In the genomic region with DNA sequence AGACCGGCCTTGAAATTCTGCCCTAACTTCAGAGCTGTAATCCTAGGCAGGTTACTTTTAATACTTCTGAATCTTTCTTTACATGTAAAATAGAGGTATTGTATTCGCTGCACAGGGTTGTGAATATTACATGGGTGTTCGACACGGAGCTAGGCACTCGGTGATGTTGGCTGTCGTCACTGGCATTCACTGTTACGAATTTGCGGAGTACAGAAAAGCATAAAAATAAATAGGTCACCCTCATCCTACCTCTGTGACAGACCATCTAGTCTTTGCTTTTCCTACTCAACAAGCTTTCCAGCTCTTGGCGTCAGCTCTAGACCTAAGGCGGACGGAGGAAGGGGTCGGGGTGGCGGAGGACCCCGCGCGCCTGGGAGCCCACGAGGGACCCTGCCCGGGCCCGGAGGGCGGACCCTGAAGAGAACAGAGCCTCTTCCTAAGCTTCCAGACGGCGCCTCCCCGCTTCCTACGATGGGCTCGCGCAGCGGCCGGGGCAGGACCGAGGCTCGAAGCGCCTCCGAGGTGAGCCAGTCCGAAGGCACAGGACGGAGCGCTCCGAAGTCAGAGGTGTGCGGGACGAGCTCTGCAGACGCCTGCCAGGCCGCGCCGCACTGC, we compare ENCODE assay signal across 8 cellular contexts. TPM values are rescaled to one million over a fixed set of nuclear protein-coding genes. Genes with fewer than 3 reads are reported as not detected.
DNase-seq lines count a peak whose midpoint lies in the region; ATAC-seq, FAIRE-seq and TF ChIP-seq lines count a peak whose summit lies in the region.

No MANE protein-coding gene starts in this region.

- H3K27ac ChIP-seq in body of pancreas (peak overlapping the region; percentile 87 to 94 (median 90)), HepG2 (ENCODE audit: extremely low read length, insufficient read depth, low read length) (peak overlapping the region; percentile 88), transverse colon (peak overlapping the region; percentile 92 to 97 (median 93))

- ATAC-seq in body of pancreas (peak; percentile 13), HepG2 (peak; percentile 35)

- H3K4me3 ChIP-seq in body of pancreas: peak overlapping the region; percentile 64 to 85
- H3K4me3 ChIP-seq in HepG2 (replicated peaks in 1 of 3; ENCODE audit: insufficient read depth in 1 of 3, low read depth in 2 of 3, low read length in 3 of 3): peak overlapping the region; percentile 75 to 93 (median 83)
- H3K4me3 ChIP-seq in transverse colon: peak overlapping the region; percentile 64 to 96 (median 76)

- H3K36me3 ChIP-seq in ES-I3 (ENCODE audit: insufficient read depth, low read length) (0 out of 2 replicates have a peak, but pooled peaks cover 12% of the 10 kb centered on the region), body of pancreas (replicated peaks in 1 of 2; ENCODE audit: insufficient read depth in 1 of 2, low read depth in 2 of 2) (peaks cover 4 to 10% of the 10 kb centered on the region in 2 donors), HepG2 (replicated peaks in 1 of 2; ENCODE audit: control insufficient read depth in 1 of 2, insufficient read depth in 2 of 2, low read length in 2 of 2) (peaks cover 12 to 17% of the 10 kb centered on the region in 2 experiments), transverse colon (peaks cover 0 to 20% (median 9%) of the 10 kb centered on the region in 4 donors)

- no peak for FAIRE-seq in HepG2 (lab: Jason Lieb, UNC)
- no peak for FAIRE-seq in GM19239 (lab: Jason Lieb, UNC)

- no peak overlapping the region for H2AFZ ChIP-seq in HepG2 (ENCODE audit: low read length)

- TF ChIP-seq POLR2A in body of pancreas (IDR thresholded peaks at IDR 0.05): no peak
- no peak; a peak in 2 of 4 replicates for TF ChIP-seq POLR2A in HepG2 (IDR thresholded peaks at IDR 0.05; ENCODE audit: insufficient read depth in 1 of 2, low read depth in 2 of 2, low read length in 2 of 2)
- TF ChIP-seq POLR2A in transverse colon (IDR thresholded peaks at IDR 0.05): no peak

- H3K27me3 ChIP-seq in body of pancreas: no peaks in the 10 kb centered on the region
- no peaks in the 10 kb centered on the region; a peak in 1 of 5 replicates for H3K27me3 ChIP-seq in HepG2 (ENCODE audit: control insufficient read depth in 1 of 2, insufficient read depth in 2 of 2, low read length in 2 of 2)
- H3K27me3 ChIP-seq in transverse colon: no peaks in the 10 kb centered on the region

- H3K9me3 ChIP-seq in ES-I3 (ENCODE audit: control insufficient read depth, insufficient read depth, low read length): no peaks in the 10 kb centered on the region
- H3K9me3 ChIP-seq in body of pancreas: no peaks in the 10 kb centered on the region
- H3K9me3 ChIP-seq in HepG2 (ENCODE audit: low read length): no peaks in the 10 kb centered on the region
- H3K9me3 ChIP-seq in transverse colon: no peaks in the 10 kb centered on the region

- TF ChIP-seq CTCF in body of pancreas (IDR thresholded peaks at IDR 0.05) (no peak), HepG2 (CRISPR knock-in tag; IDR thresholded peaks at IDR 0.05) (no peak), transverse colon (IDR thresholded peaks at IDR 0.05) (no peak)

- H3K9ac ChIP-seq in ES-I3 (ENCODE audit: low read depth, low read length) (peak overlapping the region; percentile 97), HepG2 (ENCODE audit: insufficient read depth, low read depth, low read length) (peak overlapping the region; percentile 98)

- peaks cover 47% of the 10 kb centered on the region for H3K79me2 ChIP-seq in HepG2 (ENCODE audit: insufficient read depth, low read length)

- no peak for TF ChIP-seq EP300 in HepG2 (IDR thresholded peaks at IDR 0.05; ENCODE audit: low read depth in 2 of 2, low read length in 2 of 2)
- no peak for TF ChIP-seq EP300 in HepG2 (CRISPR knock-in tag; IDR thresholded peaks at IDR 0.05; ENCODE audit: borderline replicate concordance)
- no peak for TF ChIP-seq EP300 in transverse colon (IDR thresholded peaks at IDR 0.05; ENCODE audit: low read depth)

- POLR2A ChIA-PET in HepG2 (lab: Yijun Ruan, JAX): interaction anchor here (0.5 to 3.1 kb wide), 23 partner anchors 12 to 503 kb away, joined by 3 to 23 read pairs (median 4); no protein-coding TSS in a partner anchor

- no TSS peak for BruUV-seq in HepG2 (replicated peaks; lab: Mats Ljungman, UMichigan)

- DNase-seq in HT-29 (ENCODE audit: low spot score) (peak; percentile 52), body of pancreas (no peak), HepG2 (ENCODE audit: low spot score) (no peak), transverse colon (no peak), GM19239 (ENCODE audit: insufficient read length, low spot score) (no peak), iPS-NIHi11 (ENCODE audit: low spot score) (no peak), Ammon's horn (ENCODE audit: low spot score) (no peak)

- in situ Hi-C loops in HepG2 (cut with HindIII; ENCODE audit: extremely low pct_ligation_motif_present, low pct_unique_long_range_greater_than_20kb): no loop called here
- in situ Hi-C loops in transverse colon (cut with MboI; ENCODE audit: low pct_ligation_motif_present in 1 of 4, low pct_unique_long_range_greater_than_20kb in 1 of 4, low sequenced_read_pairs in 3 of 4): loop anchor here in 1 of 4 donors (10.0 kb wide), 1 partner anchor 173 kb away; no protein-coding TSS in a partner anchor

- peaks cover 12% of the 10 kb centered on the region for H4K20me1 ChIP-seq in HepG2 (ENCODE audit: insufficient read depth, low read length)

- 12 to 31% methylated on average over 27 to 42 of the region's 42 CpGs for WGBS in body of pancreas, 2 donors
- WGBS in HepG2 (ENCODE audit: low lambda C conversion rate): 2% methylated on average over 34 of the region's 42 CpGs
- 15 to 58% methylated on average over 8 to 42 of the region's 42 CpGs for WGBS in transverse colon (ENCODE audit: low coverage in 1 of 2), 2 donors

- H3K4me1 ChIP-seq in ES-I3 (ENCODE audit: insufficient read depth, low read length) (peaks cover 3% of the 10 kb centered on the region; the same call in 1 of the 2 replicates), body of pancreas (peaks cover 54% of the 10 kb centered on the region), HepG2 (ENCODE audit: insufficient read depth, low read length) (peaks cover 64% of the 10 kb centered on the region), transverse colon (peaks cover 20 to 63% (median 52%) of the 10 kb centered on the region in 4 donors)

- no peak for TF ChIP-seq RAD21 in HepG2 (CRISPR knock-in tag; IDR thresholded peaks at IDR 0.05)

- CTCF ChIA-PET in HepG2 (lab: Yijun Ruan, JAX; ENCODE audit: low intra/inter-chr PET ratio, low total read pairs): no interaction called here

- peak overlapping the region; percentile 97 for H3K4me2 ChIP-seq in HepG2 (ENCODE audit: low read depth, low read length)

- intact Hi-C loops in body of pancreas (cut with DNase I) (loop anchor here (10.0 kb wide), 1 partner anchor 263 kb away; no protein-coding TSS in a partner anchor), HepG2 (cut with micrococcal nuclease; ENCODE audit: unreplicated experiment) (loop anchor here (2.0 to 5.0 kb wide), 5 partner anchors 50 to 265 kb away; no protein-coding TSS in a partner anchor), transverse colon (cut with DNase I; ENCODE audit: low total_unique reads) (loop anchor here (5.0 kb wide), 1 partner anchor 175 kb away; no protein-coding TSS in a partner anchor)

RNA-seq across cellular contexts. Expression of gene SPG7, which starts 0.9 kb away (rescaled TPM):
- total RNA-seq in HT-29 (2014; rRNA removed; shearing (Covaris generic)): 150 and 162 TPM in 2 replicates
- total RNA-seq in body of pancreas (100 to 1,000 TPM; 107 to 152 TPM), HepG2 (2016; rRNA removed; fragmentation: Illumina TruSeq; extraction: Trizol) (63.9 and 136 TPM in 2 replicates), transverse colon (100 to 1,000 TPM; 168 to 408 (median 285) TPM)
- total RNA-seq in HepG2 (2016; cell fraction: cytosol; rRNA removed; fragmentation: Illumina TruSeq; extraction: Trizol; ENCODE audit: low read depth): 47.1 and 47.6 TPM in 2 replicates
- total RNA-seq in HepG2 (2016; cell fraction: insoluble cytoplasmic fraction; rRNA removed; fragmentation: Illumina TruSeq; extraction: Trizol): 54.6 and 131 TPM in 2 replicates
- total RNA-seq in HepG2 (2016; cell fraction: membrane; rRNA removed; fragmentation: Illumina TruSeq; extraction: Trizol): 46.3 and 47.0 TPM in 2 replicates
- total RNA-seq in HepG2 (2016; cell fraction: nucleus; rRNA removed; fragmentation: Illumina TruSeq; extraction: Trizol): 148 and 166 TPM in 2 replicates
- 66.0 and 77.5 TPM in 2 replicates for polyA plus RNA-seq in HepG2 (2011; rRNA removed)
- 41.6 and 46.2 TPM in 2 replicates for polyA plus RNA-seq in HepG2 (2011; cell fraction: cytosol; rRNA removed)
- 327 and 378 TPM in 2 replicates for polyA plus RNA-seq in HepG2 (2011; cell fraction: nucleus; rRNA removed)
- 69.0 and 72.2 TPM in 2 replicates for polyA plus RNA-seq in HepG2 (2012)
- 8.2 and 9.5 TPM in 2 replicates for polyA plus RNA-seq in HepG2 (2016; cell fraction: cytosol; fragmentation: Illumina TruSeq; extraction: Trizol; ENCODE audit: low read depth)
- 43.3 and 56.0 TPM in 2 replicates for polyA plus RNA-seq in HepG2 (2016; cell fraction: insoluble cytoplasmic fraction; fragmentation: Illumina TruSeq; extraction: Trizol; ENCODE audit: low read depth)
- polyA plus RNA-seq in HepG2 (2016; cell fraction: membrane; fragmentation: Illumina TruSeq; extraction: Trizol; ENCODE audit: low read depth): 16.9 and 17.6 TPM in 2 replicates
- 304 and 336 TPM in 2 replicates for polyA plus RNA-seq in HepG2 (2016; cell fraction: nucleus; fragmentation: Illumina TruSeq; extraction: Trizol; ENCODE audit: insufficient read depth, low read depth)
- 76.1 and 106 TPM in 2 replicates for polyA minus RNA-seq in HepG2 (2011; rRNA and poly(A)+ RNA removed; ENCODE audit: low replicate concordance)
- 59.0 and 61.6 TPM in 2 replicates for polyA minus RNA-seq in HepG2 (2011; cell fraction: cytosol; rRNA and poly(A)+ RNA removed)
- polyA minus RNA-seq in HepG2 (2011; cell fraction: nucleus; rRNA and poly(A)+ RNA removed): 140 and 143 TPM in 2 replicates

RNA-seq across cellular contexts. Expression of gene ANKRD11, which starts 17.0 kb away (rescaled TPM):
- 92.5 and 122 TPM in 2 replicates for total RNA-seq in HT-29 (2014; rRNA removed; shearing (Covaris generic))
- total RNA-seq in body of pancreas: 10 to 100 TPM; 52.1 to 97.9 TPM
- total RNA-seq in HepG2 (2016; rRNA removed; fragmentation: Illumina TruSeq; extraction: Trizol): 21.4 and 24.4 TPM in 2 replicates
- total RNA-seq in HepG2 (2016; cell fraction: cytosol; rRNA removed; fragmentation: Illumina TruSeq; extraction: Trizol; ENCODE audit: low read depth): 54.2 and 55.2 TPM in 2 replicates
- 17.9 and 22.3 TPM in 2 replicates for total RNA-seq in HepG2 (2016; cell fraction: insoluble cytoplasmic fraction; rRNA removed; fragmentation: Illumina TruSeq; extraction: Trizol)
- total RNA-seq in HepG2 (2016; cell fraction: membrane; rRNA removed; fragmentation: Illumina TruSeq; extraction: Trizol): 22.4 and 27.0 TPM in 2 replicates
- 48.5 and 63.5 TPM in 2 replicates for total RNA-seq in HepG2 (2016; cell fraction: nucleus; rRNA removed; fragmentation: Illumina TruSeq; extraction: Trizol)
- polyA plus RNA-seq in HepG2 (2011; rRNA removed): 38.4 and 42.3 TPM in 2 replicates
- 31.1 and 36.3 TPM in 2 replicates for polyA plus RNA-seq in HepG2 (2011; cell fraction: cytosol; rRNA removed)
- polyA plus RNA-seq in HepG2 (2011; cell fraction: nucleus; rRNA removed): 155 and 191 TPM in 2 replicates
- polyA plus RNA-seq in HepG2 (2012): 78.6 and 89.8 TPM in 2 replicates
- polyA plus RNA-seq in HepG2 (2016; cell fraction: cytosol; fragmentation: Illumina TruSeq; extraction: Trizol; ENCODE audit: low read depth): 10.6 and 13.9 TPM in 2 replicates
- 35.2 and 50.6 TPM in 2 replicates for polyA plus RNA-seq in HepG2 (2016; cell fraction: insoluble cytoplasmic fraction; fragmentation: Illumina TruSeq; extraction: Trizol; ENCODE audit: low read depth)
- 29.5 and 30.6 TPM in 2 replicates for polyA plus RNA-seq in HepG2 (2016; cell fraction: membrane; fragmentation: Illumina TruSeq; extraction: Trizol; ENCODE audit: low read depth)
- polyA plus RNA-seq in HepG2 (2016; cell fraction: nucleus; fragmentation: Illumina TruSeq; extraction: Trizol; ENCODE audit: insufficient read depth, low read depth): 190 and 216 TPM in 2 replicates
- polyA minus RNA-seq in HepG2 (2011; rRNA and poly(A)+ RNA removed; ENCODE audit: low replicate concordance): 38.6 and 64.5 TPM in 2 replicates
- 32.5 and 37.0 TPM in 2 replicates for polyA minus RNA-seq in HepG2 (2011; cell fraction: cytosol; rRNA and poly(A)+ RNA removed)
- 104 and 109 TPM in 2 replicates for polyA minus RNA-seq in HepG2 (2011; cell fraction: nucleus; rRNA and poly(A)+ RNA removed)
- 100 to 1,000 TPM; 109 to 281 (median 142) TPM for total RNA-seq in transverse colon

RNA-seq across cellular contexts. Expression of gene RPL13, which starts 53.2 kb away (rescaled TPM):
- 8,222 and 8,866 TPM in 2 replicates for total RNA-seq in HT-29 (2014; rRNA removed; shearing (Covaris generic))
- total RNA-seq in body of pancreas: 1,000 to 10,000 TPM; 3,820 to 5,570 TPM
- total RNA-seq in HepG2 (2016; rRNA removed; fragmentation: Illumina TruSeq; extraction: Trizol): 2,988 and 3,233 TPM in 2 replicates
- 6,142 and 6,743 TPM in 2 replicates for total RNA-seq in HepG2 (2016; cell fraction: cytosol; rRNA removed; fragmentation: Illumina TruSeq; extraction: Trizol; ENCODE audit: low read depth)
- total RNA-seq in HepG2 (2016; cell fraction: insoluble cytoplasmic fraction; rRNA removed; fragmentation: Illumina TruSeq; extraction: Trizol): 3,074 and 3,414 TPM in 2 replicates
- 8,788 and 9,254 TPM in 2 replicates for total RNA-seq in HepG2 (2016; cell fraction: membrane; rRNA removed; fragmentation: Illumina TruSeq; extraction: Trizol)
- 1,061 and 1,137 TPM in 2 replicates for total RNA-seq in HepG2 (2016; cell fraction: nucleus; rRNA removed; fragmentation: Illumina TruSeq; extraction: Trizol)
- polyA plus RNA-seq in HepG2 (2011; rRNA removed): 4,411 and 5,523 TPM in 2 replicates
- polyA plus RNA-seq in HepG2 (2011; cell fraction: cytosol; rRNA removed): 4,701 and 9,932 TPM in 2 replicates
- polyA plus RNA-seq in HepG2 (2011; cell fraction: nucleus; rRNA removed): 3,101 and 3,317 TPM in 2 replicates
- polyA plus RNA-seq in HepG2 (2012): 3,379 and 4,912 TPM in 2 replicates
- 8,773 and 9,300 TPM in 2 replicates for polyA plus RNA-seq in HepG2 (2016; cell fraction: cytosol; fragmentation: Illumina TruSeq; extraction: Trizol; ENCODE audit: low read depth)
- 3,767 and 4,135 TPM in 2 replicates for polyA plus RNA-seq in HepG2 (2016; cell fraction: insoluble cytoplasmic fraction; fragmentation: Illumina TruSeq; extraction: Trizol; ENCODE audit: low read depth)
- polyA plus RNA-seq in HepG2 (2016; cell fraction: membrane; fragmentation: Illumina TruSeq; extraction: Trizol; ENCODE audit: low read depth): 9,832 and 9,939 TPM in 2 replicates
- polyA plus RNA-seq in HepG2 (2016; cell fraction: nucleus; fragmentation: Illumina TruSeq; extraction: Trizol; ENCODE audit: insufficient read depth, low read depth): 2,257 and 2,556 TPM in 2 replicates
- polyA minus RNA-seq in HepG2 (2011; rRNA and poly(A)+ RNA removed; ENCODE audit: low replicate concordance): 1,096 and 3,482 TPM in 2 replicates
- 1,942 and 2,023 TPM in 2 replicates for polyA minus RNA-seq in HepG2 (2011; cell fraction: cytosol; rRNA and poly(A)+ RNA removed)
- 448 and 516 TPM in 2 replicates for polyA minus RNA-seq in HepG2 (2011; cell fraction: nucleus; rRNA and poly(A)+ RNA removed)
- 1,000 to 10,000 TPM; 3,190 to 3,814 (median 3,321) TPM for total RNA-seq in transverse colon
